ENCODE assay signal across 28 cellular contexts in the genomic region with DNA sequence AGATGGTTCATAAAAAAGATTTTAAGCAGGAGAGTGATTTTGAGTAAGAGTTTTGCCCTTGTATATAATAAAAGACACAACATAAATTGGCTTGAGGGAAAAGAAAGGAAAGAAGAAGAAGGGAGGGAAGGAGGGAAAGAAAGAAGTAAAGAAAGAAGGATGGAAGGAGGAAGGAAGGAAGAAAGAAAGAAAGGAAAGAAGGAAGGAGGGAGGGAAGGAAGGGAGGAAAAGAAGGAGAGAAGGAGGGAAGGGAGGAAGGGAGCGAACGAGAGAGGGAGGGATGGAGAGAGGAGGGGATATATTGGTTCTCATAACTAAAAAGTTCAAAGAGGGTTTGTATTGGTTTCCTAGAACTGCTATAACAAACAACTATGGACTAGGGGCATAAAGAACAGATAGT.
"Had no signal": no experiment of that assay in that cellular context is flagged by ENCODE, and none has a peak within 500 bp of the region (broad histone marks: within the 10 kb centered on the region; RNA-seq: fewer than 3 reads in every experiment).

No MANE protein-coding gene starts in this region.

- H3K4me1 Mint-ChIP-seq: stimulated activated effector memory CD8-positive, alpha-beta T cell treated with anti-CD3 and anti-CD28 coated beads, Interleukin-12 subunit alpha, Interleukin-12 subunit beta, amount 100 ng/mL, for 72 hours; stimulated activated naive CD8-positive, alpha-beta T cell treated with anti-CD3 and anti-CD28 coated beads, Interleukin-15, amount 100 ng/mL, for 72 hours had no signal

- H3K4me1 ChIP-seq: suprapubic skin, testis, thyroid gland, tibial artery, tibial nerve, transverse colon, upper lobe of left lung, upper lobe of right lung, uterus, vagina had no signal

- H3K4me3 Mint-ChIP-seq: stimulated activated effector memory CD8-positive, alpha-beta T cell treated with anti-CD3 and anti-CD28 coated beads, Interleukin-12 subunit alpha, Interleukin-12 subunit beta, amount 100 ng/mL, for 72 hours; stimulated activated memory B cell treated with anti-CD40 and anti-IgM and Interleukin-4, amounts not matched to agents 10 μg/mL and 1 μg/mL and 100 μg/mL, for 72 hours; stimulated activated naive B cell treated with anti-CD40 and anti-IgM and Interleukin-4, amounts not matched to agents 10 μg/mL and 1 μg/mL and 100 μg/mL, for 72 hours; stimulated activated naive CD8-positive, alpha-beta T cell treated with anti-CD3 and anti-CD28 coated beads, Interleukin-15, amount 100 ng/mL, for 72 hours; stimulated activated naive CD8-positive, alpha-beta T cell treated with anti-CD3 and anti-CD28 coated beads, Interleukin-15, Interleukin-2, amounts not matched to agents 100 ng/mL and 50 ng/mL, for 24 hours; type B pancreatic cell had no signal

- H3K27ac ChIP-seq: stomach, suprapubic skin, testis, thoracic aorta, thyroid gland, tibial artery, tibial nerve, transverse colon, upper lobe of left lung, upper lobe of right lung, uterus, vagina had no signal

- H3K36me3 Mint-ChIP-seq: stimulated activated effector memory CD8-positive, alpha-beta T cell treated with anti-CD3 and anti-CD28 coated beads, Interleukin-12 subunit alpha, Interleukin-12 subunit beta, amount 100 ng/mL, for 72 hours; stimulated activated memory B cell treated with anti-CD40 and anti-IgM and Interleukin-4, amounts not matched to agents 10 μg/mL and 1 μg/mL and 100 μg/mL, for 72 hours; stimulated activated naive B cell treated with anti-CD40 and anti-IgM and Interleukin-4, amounts not matched to agents 10 μg/mL and 1 μg/mL and 100 μg/mL, for 72 hours; type B pancreatic cell had no signal

- DNase-seq: stimulated activated CD4-positive, alpha-beta T cell treated with anti-CD3 and anti-CD28 coated beads, Interleukin-2, amount 100 ng/mL, for 48 hours; stimulated activated CD4-positive, alpha-beta T cell treated with anti-CD3 and anti-CD28 coated beads, Interleukin-4, amount 100 ng/mL, for 1 hour; stimulated activated CD4-positive, alpha-beta T cell treated with anti-CD3 and anti-CD28 coated beads, Interleukin-4, amount 100 ng/mL, for 24 hours; stimulated activated CD4-positive, alpha-beta T cell treated with anti-CD3 and anti-CD28 coated beads, Interleukin-4, amount 100 ng/mL, for 4 hours; stimulated activated CD8-positive, alpha-beta memory T cell treated with anti-CD3 and anti-CD28 coated beads, Interleukin-4, amount 100 ng/mL, for 48 hours; stimulated activated naive B cell treated with anti-CD40 and anti-IgM and Interleukin-4, amounts not matched to agents 10 μg/mL and 1 μg/mL and 100 μg/mL, for 72 hours; stimulated activated naive CD4-positive, alpha-beta T cell; stimulated activated naive CD4-positive, alpha-beta T cell treated with Interleukin-2 at 50 U/mL for 16 hours; stimulated activated naive CD8-positive, alpha-beta T cell treated with anti-CD3 and anti-CD28 coated beads, Interleukin-15, amount 100 ng/mL, for 72 hours; stimulated activated naive CD8-positive, alpha-beta T cell treated with anti-CD3 and anti-CD28 coated beads, Interleukin-15, Interleukin-2, amounts not matched to agents 100 U/mL and 50 U/mL, for 24 hours; stomach; testis; thyroid gland; tibial artery; transverse colon; trophoblast cell; upper lobe of left lung; upper lobe of right lung; uterus had no signal

- H3K9me3 ChIP-seq: suprapubic skin, testis, thyroid gland, tibial artery, transverse colon, upper lobe of right lung, uterus, vagina had no signal

- ATAC-seq: stimulated activated effector memory CD8-positive, alpha-beta T cell treated with anti-CD3 and anti-CD28 coated beads, Interleukin-12 subunit alpha, Interleukin-12 subunit beta, amount 100 ng/mL, for 72 hours; stimulated activated memory B cell treated with anti-CD40 and anti-IgM and Interleukin-4, amounts not matched to agents 10 μg/mL and 1 μg/mL and 100 μg/mL, for 72 hours; stimulated activated naive B cell treated with anti-CD40 and anti-IgM and Interleukin-4, amounts not matched to agents 10 μg/mL and 1 μg/mL and 100 μg/mL, for 72 hours; stimulated activated naive CD8-positive, alpha-beta T cell treated with anti-CD3 and anti-CD28 coated beads, Interleukin-15, amount 100 ng/mL, for 72 hours; stimulated activated naive CD8-positive, alpha-beta T cell treated with anti-CD3 and anti-CD28 coated beads, Interleukin-15, Interleukin-2, amounts not matched to agents 100 U/mL and 50 U/mL, for 24 hours; upper lobe of right lung had no signal

- FAIRE-seq: urothelium cell line had no signal

- H3K36me3 ChIP-seq: stomach, suprapubic skin, thoracic aorta, thyroid gland, tibial artery, tibial nerve, transverse colon, upper lobe of left lung, upper lobe of right lung, uterus, vagina had no signal

- H3K4me3 ChIP-seq: stomach, suprapubic skin, testis, thoracic aorta, thyroid gland, tibial artery, tibial nerve, transverse colon, upper lobe of left lung, upper lobe of right lung, uterus, vagina had no signal

- H3K9me3 Mint-ChIP-seq: stimulated activated effector memory CD8-positive, alpha-beta T cell treated with anti-CD3 and anti-CD28 coated beads, Interleukin-12 subunit alpha, Interleukin-12 subunit beta, amount 100 ng/mL, for 72 hours; stimulated activated naive CD8-positive, alpha-beta T cell treated with anti-CD3 and anti-CD28 coated beads, Interleukin-15, Interleukin-2, amounts not matched to agents 100 ng/mL and 50 ng/mL, for 24 hours; type B pancreatic cell had no signal

- H3K27me3 ChIP-seq: testis, thyroid gland, upper lobe of left lung, upper lobe of right lung, uterus, vagina had no signal

- H3K27ac Mint-ChIP-seq: stimulated activated effector memory CD8-positive, alpha-beta T cell treated with anti-CD3 and anti-CD28 coated beads, Interleukin-12 subunit alpha, Interleukin-12 subunit beta, amount 100 ng/mL, for 72 hours; stimulated activated memory B cell treated with anti-CD40 and anti-IgM and Interleukin-4, amounts not matched to agents 10 μg/mL and 1 μg/mL and 100 μg/mL, for 72 hours; stimulated activated naive B cell treated with anti-CD40 and anti-IgM and Interleukin-4, amounts not matched to agents 10 μg/mL and 1 μg/mL and 100 μg/mL, for 72 hours; stimulated activated naive CD8-positive, alpha-beta T cell treated with anti-CD3 and anti-CD28 coated beads, Interleukin-15, amount 100 ng/mL, for 72 hours; stimulated activated naive CD8-positive, alpha-beta T cell treated with anti-CD3 and anti-CD28 coated beads, Interleukin-15, Interleukin-2, amounts not matched to agents 100 ng/mL and 50 ng/mL, for 24 hours; type B pancreatic cell had no signal
